In the genomic region with DNA sequence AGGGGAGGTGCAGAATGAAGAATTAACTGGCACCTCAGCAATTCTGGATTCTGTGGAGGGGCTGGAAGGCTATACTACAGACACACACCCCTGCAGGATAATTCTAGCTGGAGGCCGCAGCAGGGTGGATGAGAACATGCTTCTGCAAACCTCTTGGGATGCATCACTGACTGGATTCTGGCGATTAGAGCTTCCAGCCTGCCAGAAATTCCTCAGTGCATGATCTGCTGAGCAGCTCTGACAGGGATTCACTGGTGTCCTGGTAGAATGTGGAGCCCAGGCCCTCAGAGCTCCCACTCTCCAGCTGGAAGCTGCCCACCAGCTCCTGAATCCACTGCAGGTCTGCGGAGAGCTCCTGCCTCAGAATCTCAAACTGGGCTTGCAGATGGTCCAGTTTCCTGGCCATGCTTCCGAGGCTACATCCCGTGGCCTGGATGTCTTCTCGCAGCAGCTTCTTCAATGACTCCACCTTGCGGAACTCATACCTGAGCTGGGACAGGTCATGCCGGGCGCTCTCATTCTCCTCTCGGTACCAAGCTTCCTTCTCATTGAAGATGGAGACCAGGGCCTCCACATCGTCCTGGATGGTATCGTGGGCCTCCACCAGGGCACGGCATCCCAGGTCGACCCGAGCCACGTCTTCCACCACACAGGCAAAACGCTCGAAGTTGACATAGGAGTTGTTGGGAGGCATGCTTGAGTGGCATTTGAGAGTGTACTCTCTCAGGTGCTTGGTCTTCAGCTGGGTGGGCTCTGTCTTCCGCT, we compare ENCODE assay signal across 19 cellular contexts.
"Had no signal": no experiment of that assay in that cellular context is flagged by ENCODE, and none has a peak within 500 bp of the region (broad histone marks: within the 10 kb centered on the region; RNA-seq: fewer than 3 reads in every experiment).

No MANE protein-coding gene starts in this region.

- H3K27ac ChIP-seq: gastroesophageal sphincter, heart left ventricle, ovary, right lobe of liver, upper lobe of right lung had no signal

- H3K4me3 ChIP-seq: gastroesophageal sphincter, heart left ventricle, ovary, right lobe of liver, smooth muscle cell, thyroid gland, upper lobe of right lung had no signal

- H3K9me3 ChIP-seq: gastroesophageal sphincter, heart left ventricle, ovary, right lobe of liver, thyroid gland, upper lobe of right lung had no signal

- ATAC-seq: gastroesophageal sphincter; left lobe of liver; naive thymus-derived CD8-positive, alpha-beta T cell; right lobe of liver; upper lobe of right lung had no signal

- H3K36me3 ChIP-seq: gastroesophageal sphincter, ovary, right lobe of liver had no signal

- H3K27me3 ChIP-seq: gastroesophageal sphincter, heart left ventricle, ovary, right lobe of liver, thyroid gland, upper lobe of right lung had no signal

- H3K4me2 ChIP-seq: smooth muscle cell had no signal

- H3K4me1 ChIP-seq: gastroesophageal sphincter, right lobe of liver, upper lobe of right lung had no signal

- DNase-seq: activated CD4-positive, alpha-beta memory T cell treated with anti-CD3 and anti-CD28 coated beads, Interleukin-2, amount 10 ng/mL, durations not matched to agents 7 days and 5 days; activated CD4-positive, alpha-beta T cell treated with anti-CD3 and anti-CD28 coated beads for 48 hours; activated gamma-delta T cell; caudate nucleus; dermis blood vessel endothelial cell; effector CD8-positive, alpha-beta T cell; naive thymus-derived CD8-positive, alpha-beta T cell; ovary; stimulated activated CD4-positive, alpha-beta T cell treated with anti-CD3 and anti-CD28 coated beads, Interleukin-4, amount 100 ng/mL, for 1 hour; stimulated activated naive CD4-positive, alpha-beta T cell treated with Interleukin-2 at 50 U/mL for 16 hours; substantia nigra; T-helper 2 cell; thyroid gland; upper lobe of right lung had no signal
